In the genomic region with DNA sequence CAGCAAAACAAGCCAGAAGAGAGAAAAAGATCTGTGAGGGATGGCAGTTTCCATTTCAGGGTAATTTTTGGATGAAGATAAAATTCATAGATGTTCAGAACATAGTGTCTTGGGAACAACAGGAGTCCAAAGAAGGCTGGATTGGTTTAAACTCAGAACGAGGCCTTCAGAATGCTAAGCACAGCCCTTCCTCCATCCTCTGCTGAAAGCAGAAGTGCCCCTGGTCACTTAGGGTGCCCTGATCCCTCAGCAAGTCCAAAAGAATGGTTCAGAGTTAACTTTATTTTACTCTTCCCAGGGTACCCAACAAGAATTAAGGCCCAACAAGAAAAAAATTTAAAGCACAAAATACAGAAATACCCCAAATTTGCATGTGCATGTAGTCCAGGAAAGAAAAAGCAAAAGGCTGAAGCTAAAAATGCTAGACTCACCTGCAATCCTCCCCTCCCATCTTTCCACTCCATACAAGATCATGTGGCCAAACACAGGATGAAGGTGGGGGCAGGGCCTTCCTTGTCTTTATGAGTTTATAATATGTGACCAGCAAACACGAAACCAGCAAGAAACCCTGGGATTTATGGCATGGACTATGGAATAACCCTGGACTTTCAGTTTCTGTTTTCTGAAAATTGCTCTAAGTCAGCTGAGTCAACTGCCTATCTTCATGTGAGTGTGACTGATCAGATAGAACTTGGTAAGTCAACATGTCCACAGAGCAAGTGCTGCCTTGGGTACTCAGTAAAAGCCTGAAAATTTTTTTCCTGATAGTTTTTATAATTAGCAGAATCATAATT, we compare ENCODE assay signal across 13 cellular contexts. TPM values are rescaled to one million over a fixed set of nuclear protein-coding genes. Genes with fewer than 3 reads are reported as not detected.
DNase-seq lines count a peak whose midpoint lies in the region; ATAC-seq, FAIRE-seq and TF ChIP-seq lines count a peak whose summit lies in the region.
"Had no signal": no experiment of that assay in that cellular context is flagged by ENCODE, and none has a peak within 500 bp of the region (broad histone marks: within the 10 kb centered on the region; RNA-seq: fewer than 3 reads in every experiment).

No MANE protein-coding gene starts in this region.

- H4K91ac ChIP-seq in neuronal stem cell (ENCODE audit: low read depth, low read length, poor library complexity): no peak overlapping the region

- no peak overlapping the region for H2BK12ac ChIP-seq in neuronal stem cell (ENCODE audit: low read length)

- H3K9me2 ChIP-seq in Karpas-422 (replicated peaks; ENCODE audit: insufficient read depth, low read length): no peaks in the 10 kb centered on the region

- H3K14ac ChIP-seq in neuronal stem cell (ENCODE audit: low read length): no peak overlapping the region

- TF ChIP-seq POLR2A in K562 (conservative IDR thresholded peaks at IDR 0.05): no peak

- H3K27ac ChIP-seq in Karpas-422 (ENCODE audit: low read length) (peak overlapping the region; percentile 35), K562 (ENCODE audit: extremely low read depth, low read depth, low read length) (no peak overlapping the region), small intestine (ENCODE audit: low read depth in 1 of 2, low read length in 1 of 2) (peak overlapping the region; percentile 61 to 70), neuronal stem cell (replicated peaks; ENCODE audit: low read length) (no peak overlapping the region)

- H3K4ac ChIP-seq in neuronal stem cell (ENCODE audit: low read length): no peak overlapping the region

- ATAC-seq in K562: no peak
- ATAC-seq in left lobe of liver: peak; percentile 74
- ATAC-seq: stimulated activated naive B cell treated with anti-CD40 and anti-IgM and Interleukin-4, amounts not matched to agents 10 μg/mL and 1 μg/mL and 100 μg/mL, for 72 hours had no signal

- H3K9ac ChIP-seq in Karpas-422 (ENCODE audit: low read length) (no peak overlapping the region), K562 (ENCODE audit: insufficient read depth in 1 of 2, low read depth in 2 of 2, low read length in 2 of 2) (no peak overlapping the region), neuronal stem cell (ENCODE audit: low read depth, low read length, poor library complexity) (no peak overlapping the region)

- peak; percentile 68 for FAIRE-seq in K562 (lab: Jason Lieb, UNC)
- no peak for FAIRE-seq in small intestine (lab: Jason Lieb, UNC)

- no peaks in the 10 kb centered on the region for H3K9me3 ChIP-seq in Karpas-422 (ENCODE audit: low read length)
- H3K9me3 ChIP-seq in K562 (replicated peaks; ENCODE audit: control insufficient read depth, insufficient read depth, low read depth, low read length): no peaks in the 10 kb centered on the region
- no peaks in the 10 kb centered on the region for H3K9me3 ChIP-seq in small intestine (ENCODE audit: control insufficient read depth, low read depth)
- peaks cover 0 to 3% of the 10 kb centered on the region in 2 donors for H3K9me3 ChIP-seq in neuronal stem cell (replicated peaks in 1 of 2; ENCODE audit: control insufficient read depth in 2 of 2, insufficient read depth in 1 of 2, low read depth in 1 of 2, low read length in 2 of 2)

- POLR2A ChIA-PET in K562 (lab: Yijun Ruan, JAX): interaction anchor here (0.7 to 1.1 kb wide), 4 partner anchors 16 to 58 kb away, joined by 3 to 4 read pairs (median 3); no protein-coding TSS in a partner anchor

- no peak overlapping the region for H2BK120ac ChIP-seq in neuronal stem cell (ENCODE audit: low read depth, low read length)

- CTCF ChIA-PET in K562 (lab: Yijun Ruan, JAX; ENCODE audit: low intra/inter-chr PET ratio): no interaction called here

- H3K27me3 ChIP-seq in Karpas-422 (ENCODE audit: low read length): no peaks in the 10 kb centered on the region
- no peaks in the 10 kb centered on the region for H3K27me3 ChIP-seq in K562 (ENCODE audit: control insufficient read depth in 2 of 2, insufficient read depth in 2 of 2, low read length in 2 of 2)
- H3K27me3 ChIP-seq in small intestine (ENCODE audit: control insufficient read depth in 2 of 2, insufficient read depth in 2 of 2, low read length in 2 of 2): no peaks in the 10 kb centered on the region
- no peaks in the 10 kb centered on the region for H3K27me3 ChIP-seq in neuronal stem cell (ENCODE audit: control insufficient read depth in 3 of 3, insufficient read depth in 3 of 3, low read depth in 1 of 3, low read length in 3 of 3)

- H3K36me3 ChIP-seq in Karpas-422 (ENCODE audit: insufficient read depth, low read length) (peaks cover 74% of the 10 kb centered on the region), K562 (ENCODE audit: control insufficient read depth, insufficient read depth, low read length) (peaks cover 85% of the 10 kb centered on the region), small intestine (ENCODE audit: control insufficient read depth in 2 of 2, insufficient read depth in 2 of 2, low read length in 2 of 2) (peaks cover 2 to 22% of the 10 kb centered on the region in 2 donors), neuronal stem cell (replicated peaks in 1 of 2; ENCODE audit: control insufficient read depth in 2 of 2, insufficient read depth in 2 of 2, low read length in 2 of 2) (peaks cover 26 to 93% of the 10 kb centered on the region in 2 donors)

- TF ChIP-seq EP300 in K562 (IDR thresholded peaks at IDR 0.05; ENCODE audit: low read length): no peak

- H4K20me1 ChIP-seq in Karpas-422 (ENCODE audit: insufficient read depth, low read depth, low read length) (no peaks in the 10 kb centered on the region), K562 (replicated peaks; ENCODE audit: control insufficient read depth, insufficient read depth, low read length) (no peaks in the 10 kb centered on the region)

- TF ChIP-seq RAD21 in K562 (CRISPR knock-in tag; conservative IDR thresholded peaks at IDR 0.05 in 1 of 2, IDR thresholded peaks at IDR 0.05 in 1 of 2): 0 out of 4 replicates have a peak, but pooled peaks of 1 of the 2 experiments have one; percentile 12

- H2BK15ac ChIP-seq in neuronal stem cell (ENCODE audit: low read length): no peak overlapping the region

- H2AK5ac ChIP-seq in neuronal stem cell (ENCODE audit: low read depth, low read length): no peak overlapping the region

- H3K4me2 ChIP-seq in Karpas-422 (ENCODE audit: low read depth, low read length, poor library complexity, severe bottlenecking) (no peak overlapping the region), K562 (ENCODE audit: insufficient read depth, low read length) (no peak overlapping the region), neuronal stem cell (ENCODE audit: insufficient read depth, low read length, poor library complexity, severe bottlenecking) (no peak overlapping the region)

- H4K8ac ChIP-seq in neuronal stem cell (ENCODE audit: low read depth, low read length): no peak overlapping the region

- intact Hi-C loops in K562 (cut with micrococcal nuclease): no loop called here

- H3K23ac ChIP-seq in neuronal stem cell (ENCODE audit: low read depth, low read length, poor library complexity): no peak overlapping the region

- H3K18ac ChIP-seq in neuronal stem cell (ENCODE audit: low read length): no peak overlapping the region

- no peak for DNase-seq in Karpas-422
- DNase-seq in K562 (ENCODE audit: extremely low read depth in 1 of 4, low spot score in 3 of 4): no peak
- no peak for DNase-seq in left lobe of liver (ENCODE audit: low spot score)
- DNase-seq in small intestine: peak; percentile 98
- DNase-seq in neuronal stem cell (ENCODE audit: low spot score): no peak
- DNase-seq in DMS 273 (lab: John Stamatoyannopoulos, UW; ENCODE audit: unreplicated experiment): no peak
- no peak for DNase-seq in NCI-H1694 treated with DMSO at 0.1 percent for 48 hours (lab: John Stamatoyannopoulos, UW)
- DNase-seq: activated T-cell treated with anti-CD3 and anti-CD28 coated beads, Interleukin-2, amount 50 U/mL, for 48 hours; GOT3; islet precursor cell; NCI-H526 treated with DMSO at 0.1 percent for 48 hours; stimulated activated naive B cell treated with anti-CD40 and anti-IgM and Interleukin-4, amounts not matched to agents 10 μg/mL and 1 μg/mL and 100 μg/mL, for 72 hours had no signal

- WGBS in K562 (ENCODE audit: insufficient coverage, low coverage, missing lambda C conversion rate): 81% methylated on average over 2 of the region's 2 CpGs
- 23 to 46% (median 45%) methylated on average over 2 of the region's 2 CpGs for WGBS in small intestine, 3 donors
- WGBS in neuronal stem cell (ENCODE audit: extremely low coverage in 2 of 2, insufficient read length in 2 of 2, insufficient replicate concordance in 1 of 2), 2 donors: no CpG with 5 or more reads among the region's 2 CpGs

- no peaks in the 10 kb centered on the region for H3K79me1 ChIP-seq in neuronal stem cell (ENCODE audit: low read depth, low read length)

- TF ChIP-seq CTCF in K562 (IDR thresholded peaks at IDR 0.05 in 2 of 3, conservative IDR thresholded peaks at IDR 0.05 in 1 of 3; ENCODE audit: insufficient read depth in 2 of 3, low read depth in 1 of 3, low read length in 3 of 3): no peak

- in situ Hi-C loops in K562 (cut with MboI): no loop called here

- H2AFZ ChIP-seq in Karpas-422 (ENCODE audit: low read length) (no peak overlapping the region), K562 (ENCODE audit: low read depth, low read length) (no peak overlapping the region), neuronal stem cell (ENCODE audit: low read length) (no peak overlapping the region)

- H3K4me3 ChIP-seq in Karpas-422 (ENCODE audit: low read length) (no peak overlapping the region), K562 (no peak overlapping the region), small intestine (ENCODE audit: low read depth in 1 of 2, low read length in 2 of 2) (no peak overlapping the region), neuronal stem cell (ENCODE audit: low read length in 2 of 2) (no peak overlapping the region)
- H3K4me3 ChIP-seq: skin epidermis had no signal

- H3K79me2 ChIP-seq in Karpas-422 (ENCODE audit: low read length): peaks cover 74% of the 10 kb centered on the region
- peaks cover 16% of the 10 kb centered on the region; the same call in 2 of the 3 replicates for H3K79me2 ChIP-seq in K562 (ENCODE audit: control insufficient read depth, insufficient read depth, low read length)

- peaks cover 46% of the 10 kb centered on the region for H3K4me1 ChIP-seq in Karpas-422 (ENCODE audit: low read length)
- peaks cover 0 to 12% of the 10 kb centered on the region in 2 experiments; a peak in 3 of 5 replicates for H3K4me1 ChIP-seq in K562 (replicated peaks in 1 of 2; ENCODE audit: control insufficient read depth in 2 of 2, insufficient read depth in 2 of 2, low read length in 2 of 2)
- H3K4me1 ChIP-seq in small intestine (ENCODE audit: control insufficient read depth in 2 of 2, insufficient read depth in 1 of 2, low read depth in 1 of 2, low read length in 1 of 2): peaks cover 16 to 24% of the 10 kb centered on the region in 2 donors
- H3K4me1 ChIP-seq in neuronal stem cell (ENCODE audit: control insufficient read depth in 2 of 2, insufficient read depth in 1 of 2, low read depth in 1 of 2, low read length in 2 of 2): no peaks in the 10 kb centered on the region

- H3K9me1 ChIP-seq in K562 (ENCODE audit: control insufficient read depth, insufficient read depth, low read length): no peaks in the 10 kb centered on the region

- no TSS peak for BruUV-seq in K562 (replicated peaks; lab: Mats Ljungman, UMichigan)

- no peak overlapping the region for H2BK5ac ChIP-seq in neuronal stem cell (ENCODE audit: low read length)

RNA-seq across cellular contexts. Expression of gene MAX, which starts 21.2 kb away (rescaled TPM):
- 107 and 124 TPM in 2 replicates for total RNA-seq in Karpas-422 (2014; rRNA removed; shearing (Covaris generic); ENCODE audit: low replicate concordance)
- 73.6 and 82.8 TPM in 2 replicates for total RNA-seq in K562 (2011; cell fraction: chromatin; rRNA removed; ENCODE audit: low replicate concordance)
- total RNA-seq in K562 (2011; cell fraction: nucleolus; rRNA removed): 44.7 and 51.0 TPM in 2 replicates
- 59.2 and 80.7 TPM in 2 replicates for total RNA-seq in K562 (2011; cell fraction: nucleoplasm; rRNA removed)
- total RNA-seq in K562 (2014; rRNA removed): 40.9 and 63.6 TPM in 2 replicates
- 38.3 and 40.5 TPM in 2 replicates for total RNA-seq in K562 (2014; rRNA removed; fragmentation: Illumina TruSeq; extraction: Trizol)
- 50.3 and 52.1 TPM in 2 replicates for total RNA-seq in K562 (2015; rRNA removed; fragmentation: Illumina TruSeq; extraction: Trizol)
- 88.8 and 96.5 TPM in 2 replicates for total RNA-seq in K562 (2021)
- 51.6 and 55.3 TPM in 2 replicates for polyA plus RNA-seq in K562 (2011; rRNA removed)
- 34.4 and 50.1 TPM in 2 replicates for polyA plus RNA-seq in K562 (2011; cell fraction: cytosol; rRNA removed)
- polyA plus RNA-seq in K562 (2011; cell fraction: nucleus; rRNA removed): 107 and 161 TPM in 2 replicates
- 36.0 and 46.4 TPM in 2 replicates for polyA plus RNA-seq in K562 (2012)
- polyA plus RNA-seq in K562 (2014; fragmentation: Illumina TruSeq; extraction: Trizol): 63.3 and 84.7 TPM in 2 replicates
- polyA plus RNA-seq in K562 (2014; fragmentation: Nextera tagmentation; extraction: Ambion mirVana): 10 to 100 TPM; 15.4 to 32.7 TPM
- 63.0 and 81.9 TPM in 2 replicates for polyA plus RNA-seq in K562 (2014; rRNA removed)
- 42.4 and 43.0 TPM in 2 replicates for polyA minus RNA-seq in K562 (2011; rRNA and poly(A)+ RNA removed)
- polyA minus RNA-seq in K562 (2011; cell fraction: cytosol; rRNA and poly(A)+ RNA removed): 19.2 and 19.5 TPM in 2 replicates
- 35.8 and 40.4 TPM in 2 replicates for polyA minus RNA-seq in K562 (2011; cell fraction: nucleus; rRNA and poly(A)+ RNA removed)
- 32.3 TPM for total RNA-seq in left lobe of liver
- 10 to 100 TPM; 42.9 to 77.3 (median 64.6) TPM for polyA plus RNA-seq in small intestine
- polyA plus RNA-seq in neuronal stem cell (2013, experiment 1 of 2): 37.9 TPM
- 36.7 TPM for polyA plus RNA-seq in neuronal stem cell (2013, experiment 2 of 2)

Comparison
In these comparisons a context has a peak if more than half of its experiments do, and no peak if none do; other contexts are left out.
1. H3K27ac ChIP-seq: peak in Karpas-422 (single experiment) and small intestine (2 of 2); none in K562 (single experiment) and neuronal stem cell (single experiment).